Comparison of ENCODE assay signal across 12 cellular contexts in the genomic region with DNA sequence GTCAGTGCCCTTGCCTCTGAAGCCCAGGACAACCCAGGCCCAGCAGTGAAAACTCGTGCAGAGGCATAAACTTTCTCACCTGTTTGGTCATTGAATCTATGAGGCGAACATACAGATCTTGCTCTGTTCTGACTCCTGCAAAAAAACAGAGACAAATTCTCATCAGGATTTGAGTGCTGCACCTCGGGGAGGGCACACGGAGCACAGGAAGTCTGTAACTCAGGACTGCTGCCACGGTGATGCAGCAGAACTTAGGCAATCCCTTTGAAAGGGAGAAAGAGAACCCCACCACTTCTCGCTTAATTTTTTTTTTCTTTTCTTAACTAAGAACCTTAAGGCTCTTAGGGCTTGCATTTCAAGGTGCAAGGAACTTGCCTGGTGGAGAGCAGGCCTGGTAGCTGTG. TPM values are rescaled to one million over a fixed set of nuclear protein-coding genes. Genes with fewer than 3 reads are reported as not detected.
A peak's percentile ranks its signal among the peaks of the same experiment; 100 is the strongest.
DNase-seq lines count a peak whose midpoint lies in the region; ATAC-seq and TF ChIP-seq lines count a peak whose summit lies in the region.
"Had no signal": no experiment of that assay in that cellular context is flagged by ENCODE, and none has a peak within 500 bp of the region (broad histone marks: within the 10 kb centered on the region; RNA-seq: fewer than 3 reads in every experiment).

No MANE protein-coding gene starts in this region.

- TF ChIP-seq EP300 in gastroesophageal sphincter (IDR thresholded peaks at IDR 0.05) = no peak

- H3K36me3 ChIP-seq in MG63 (peaks cover 14% of the 10 kb centered on the region), gastroesophageal sphincter (no peaks in the 10 kb centered on the region)
- H3K36me3 ChIP-seq: adrenal gland had no signal

- H3K27ac ChIP-seq in gastroesophageal sphincter = peak overlapping the region in 3 of 4 donors; percentile 9 to 82 (median 78)
- H3K27ac ChIP-seq: adrenal gland had no signal

- peaks cover 0 to 62% (median 24%) of the 10 kb centered on the region in 3 donors for H3K4me1 ChIP-seq in gastroesophageal sphincter

- TF ChIP-seq CTCF in gastroesophageal sphincter (IDR thresholded peaks at IDR 0.05) = no peak

- H3K4me3 ChIP-seq in MG63 (peak overlapping the region; percentile 63), gastroesophageal sphincter (peak overlapping the region in 1 of 2 donors; percentile 62), skeletal muscle cell (ENCODE audit: low read depth, low read length) (peak overlapping the region; percentile 67)
- H3K4me3 ChIP-seq: lung had no signal

- H3K9me3 ChIP-seq in MG63 (no peaks in the 10 kb centered on the region), gastroesophageal sphincter (no peaks in the 10 kb centered on the region)
- H3K9me3 ChIP-seq: adrenal gland had no signal

- 10 to 22% methylated on average over 5 to 6 of the region's 6 CpGs for whole genome bisulfite sequencing in gastroesophageal sphincter (ENCODE audit: low coverage in 1 of 2), 2 donors

- DNase-seq in NCI-H82 (lab: John Stamatoyannopoulos, UW) = peak; percentile 35
- DNase-seq in NCI-H82 treated with DMSO at 0.1 percent for 48 hours (lab: John Stamatoyannopoulos, UW; ENCODE audit: unreplicated experiment) = no peak
- DNase-seq in MG63 = peak; percentile 43
- DNase-seq in skeletal muscle cell (ENCODE audit: low read depth) = no peak
- DNase-seq in EL = no peak

- TF ChIP-seq POLR2A in gastroesophageal sphincter (IDR thresholded peaks at IDR 0.05) = no peak

- ATAC-seq in gastroesophageal sphincter (no peak), HG03175 (IDR thresholded peaks at IDR 0.05; ENCODE audit: unreplicated experiment) (no peak), HG03139 (IDR thresholded peaks at IDR 0.05; ENCODE audit: unreplicated experiment) (no peak)
- ATAC-seq: esophagus mucosa had no signal

- peaks cover 5% of the 10 kb centered on the region; the same call in 1 of the 2 replicates for H3K27me3 ChIP-seq in MG63
- H3K27me3 ChIP-seq in gastroesophageal sphincter = peaks cover 100% of the 10 kb centered on the region

RNA-seq across cellular contexts. Expression of gene EBF3, which starts 2.0 kb away (rescaled TPM):
- 3.1 and 3.4 TPM in 2 replicates for total RNA-seq in MG63 (2014; rRNA removed; shearing (Covaris generic); ENCODE audit: low replicate concordance)
- total RNA-seq in gastroesophageal sphincter = 1 to 10 TPM; 2.5 to 4.9 (median 4.6) TPM
- total RNA-seq: OCI-LY7 had no signal

Comparison
In these comparisons a context has a peak if more than half of its experiments do, and no peak if none do; other contexts are left out.
1. DNase-seq: peak in NCI-H82 (single experiment) and MG63 (single experiment); none in NCI-H82 treated with DMSO at 0.1 percent for 48 hours (single experiment), skeletal muscle cell (single experiment) and EL (single experiment).